Comparison of ENCODE assay signal across 13 cellular contexts in genomic region chr1:245715291-245715701, GRCh38.
DNase-seq lines count a peak whose midpoint lies in the region; TF ChIP-seq lines count a peak whose summit lies in the region.
"Had no signal": no experiment of that assay in that cellular context is flagged by ENCODE, and none has a peak within 500 bp of the region (broad histone marks: within the 10 kb centered on the region; RNA-seq: fewer than 3 reads in every experiment).

No MANE protein-coding gene starts in this region.

- H4K5ac ChIP-seq in mesendoderm (ENCODE audit: low read length): no peak overlapping the region

- H3K18ac ChIP-seq in trophoblast cell (ENCODE audit: low read length) (no peak overlapping the region), mesendoderm (ENCODE audit: low read length) (no peak overlapping the region)

- H3K79me2 ChIP-seq in trophoblast cell (ENCODE audit: control insufficient read depth, insufficient read depth, low read length, poor library complexity) (no peaks in the 10 kb centered on the region), mesendoderm (ENCODE audit: control insufficient read depth, insufficient read depth, low read length) (no peaks in the 10 kb centered on the region)

- no CpG with 5 or more reads among the region's 9 CpGs for WGBS in trophoblast cell (ENCODE audit: extremely low coverage, insufficient coverage, insufficient read length)
- WGBS in mesendoderm (ENCODE audit: extremely low coverage, insufficient coverage, low lambda C conversion rate): no CpG with 5 or more reads among the region's 9 CpGs

- H3K14ac ChIP-seq in trophoblast cell (ENCODE audit: low read length): no peak overlapping the region

- H2BK12ac ChIP-seq in trophoblast cell (ENCODE audit: low read length): no peak overlapping the region

- H3K9me3 Mint-ChIP-seq in glutamatergic neuron (ENCODE audit: unreplicated experiment): peaks cover 5% of the 10 kb centered on the region

- no peak overlapping the region for H3K9ac ChIP-seq in trophoblast cell (ENCODE audit: low read length)
- H3K9ac ChIP-seq in mesendoderm (ENCODE audit: low read length): no peak overlapping the region

- H3K4ac ChIP-seq in trophoblast cell (ENCODE audit: low read depth, low read length) (no peak overlapping the region), mesendoderm (ENCODE audit: low read depth, low read length) (no peak overlapping the region)

- H2AK5ac ChIP-seq in trophoblast cell (ENCODE audit: low read length) (no peak overlapping the region), mesendoderm (ENCODE audit: low read length) (no peak overlapping the region)

- H3K9me3 ChIP-seq in MG63: no peaks in the 10 kb centered on the region; the same call in 1 of the 2 replicates
- H3K9me3 ChIP-seq in trophoblast cell (ENCODE audit: insufficient read depth, low read depth, low read length): no peaks in the 10 kb centered on the region

- H3K23ac ChIP-seq in trophoblast cell (ENCODE audit: low read length) (no peak overlapping the region), mesendoderm (ENCODE audit: low read length) (no peak overlapping the region)

- H3K27ac ChIP-seq in trophoblast cell (ENCODE audit: low read depth, low read length): no peak overlapping the region
- H3K27ac ChIP-seq in mesendoderm (ENCODE audit: low read depth, low read length): no peak overlapping the region
- H3K27ac ChIP-seq: C4-2B had no signal

- no peak overlapping the region for H3K4me3 Mint-ChIP-seq in glutamatergic neuron (ENCODE audit: unreplicated experiment)
- H3K4me3 Mint-ChIP-seq: activated naive CD8-positive, alpha-beta T cell had no signal

- TF ChIP-seq CTCF in astrocyte of the spinal cord (IDR thresholded peaks at IDR 0.05; ENCODE audit: low read depth, low read length): no peak
- TF ChIP-seq CTCF in glutamatergic neuron (IDR thresholded peaks at IDR 0.05; ENCODE audit: partially characterized antibody, unreplicated experiment): no peak

- H3K4me2 ChIP-seq in trophoblast cell (ENCODE audit: low read length) (no peak overlapping the region), mesendoderm (ENCODE audit: low read length) (no peak overlapping the region)

- no peak overlapping the region for H2AFZ ChIP-seq in trophoblast cell (ENCODE audit: insufficient read depth, low read length, poor library complexity)

- H3K56ac ChIP-seq in mesendoderm (ENCODE audit: low read length): no peak overlapping the region

- H3K4me3 ChIP-seq in MG63: no peak overlapping the region
- H3K4me3 ChIP-seq in astrocyte of the spinal cord (ENCODE audit: low read depth, low read length): no peak overlapping the region
- no peak overlapping the region for H3K4me3 ChIP-seq in trophoblast cell (ENCODE audit: low read depth, low read length)
- no peak overlapping the region for H3K4me3 ChIP-seq in mesendoderm (ENCODE audit: low read length)

- H3K36me3 ChIP-seq in MG63 (no peaks in the 10 kb centered on the region), trophoblast cell (ENCODE audit: control insufficient read depth in 1 of 2, insufficient read depth in 2 of 2, low read length in 2 of 2) (peaks cover 0 to 2% of the 10 kb centered on the region in 2 experiments), mesendoderm (ENCODE audit: control insufficient read depth, insufficient read depth, low read length) (no peaks in the 10 kb centered on the region)

- H3K36me3 Mint-ChIP-seq in glutamatergic neuron (ENCODE audit: unreplicated experiment): no peaks in the 10 kb centered on the region
- H3K36me3 Mint-ChIP-seq: activated naive CD8-positive, alpha-beta T cell had no signal

- H2BK5ac ChIP-seq in trophoblast cell (ENCODE audit: low read depth, low read length, poor library complexity) (no peak overlapping the region), mesendoderm (ENCODE audit: low read length) (no peak overlapping the region)

- in situ Hi-C loops in astrocyte of the spinal cord (cut with HindIII; ENCODE audit: low sequenced_read_pairs): no loop called here

- H3K27me3 ChIP-seq in MG63 (no peaks in the 10 kb centered on the region), trophoblast cell (ENCODE audit: insufficient read depth, low read length) (no peaks in the 10 kb centered on the region), mesendoderm (ENCODE audit: insufficient read depth, low read length, poor library complexity) (no peaks in the 10 kb centered on the region)

- H3K27ac Mint-ChIP-seq in glutamatergic neuron (ENCODE audit: unreplicated experiment): no peak overlapping the region
- H3K27ac Mint-ChIP-seq: activated naive CD8-positive, alpha-beta T cell had no signal

- peak; percentile 37 for DNase-seq in EL
- DNase-seq in MG63: peak; percentile 26
- DNase-seq in astrocyte of the spinal cord (ENCODE audit: low read depth, low spot score): peak; percentile 18
- DNase-seq in trophoblast cell: peak; percentile 72 to 83
- DNase-seq in mesendoderm: no peak
- no peak for DNase-seq in glutamatergic neuron
- no peak for DNase-seq in stimulated activated CD8-positive, alpha-beta memory T cell treated with anti-CD3 and anti-CD28 coated beads, Interleukin-4, amount 100 ng/mL, for 48 hours
- no peak for DNase-seq in GOT3 (lab: John Stamatoyannopoulos, UW)
- DNase-seq: NCI-H1417; stimulated activated CD4-positive, alpha-beta T cell treated with anti-CD3 and anti-CD28 coated beads, Interleukin-4, amount 100 ng/mL, for 24 hours; stimulated activated naive CD4-positive, alpha-beta T cell treated with Interleukin-2 at 50 U/mL for 16 hours had no signal

- H3K79me1 ChIP-seq in trophoblast cell (ENCODE audit: low read length) (peaks cover 2% of the 10 kb centered on the region), mesendoderm (ENCODE audit: low read length) (no peaks in the 10 kb centered on the region)

- H2BK15ac ChIP-seq in mesendoderm (replicated peaks; ENCODE audit: low read depth): no peak overlapping the region

- H2BK120ac ChIP-seq in trophoblast cell (ENCODE audit: insufficient read depth, low read length, poor library complexity): no peak overlapping the region
- no peak overlapping the region for H2BK120ac ChIP-seq in mesendoderm (ENCODE audit: low read depth, low read length)

- H3K4me1 ChIP-seq in trophoblast cell (ENCODE audit: control insufficient read depth in 1 of 2, insufficient read depth in 2 of 2, low read length in 2 of 2) (peaks cover 4 to 6% of the 10 kb centered on the region in 2 experiments), mesendoderm (ENCODE audit: control insufficient read depth, low read depth, low read length) (no peaks in the 10 kb centered on the region)

- no peak overlapping the region for H4K91ac ChIP-seq in trophoblast cell (ENCODE audit: low read depth, low read length)

- no peaks in the 10 kb centered on the region for H3K27me3 Mint-ChIP-seq in glutamatergic neuron (ENCODE audit: unreplicated experiment)
- H3K27me3 Mint-ChIP-seq: activated naive CD8-positive, alpha-beta T cell had no signal

- H4K12ac ChIP-seq in trophoblast cell (ENCODE audit: low read depth, low read length): no peak overlapping the region

- H3K4me1 Mint-ChIP-seq in glutamatergic neuron (ENCODE audit: low read depth, unreplicated experiment): no peaks in the 10 kb centered on the region

- H4K8ac ChIP-seq in trophoblast cell (ENCODE audit: low read depth, low read length) (no peak overlapping the region), mesendoderm (ENCODE audit: low read depth, low read length) (no peak overlapping the region)

Comparison
In these comparisons a context has a peak if more than half of its experiments do, and no peak if none do; other contexts are left out.
1. DNase-seq: peak in EL (single experiment), MG63 (single experiment), astrocyte of the spinal cord (single experiment) and trophoblast cell (2 of 2); none in mesendoderm (single experiment), glutamatergic neuron (single experiment), stimulated activated CD8-positive, alpha-beta memory T cell treated with anti-CD3 and anti-CD28 coated beads, Interleukin-4, amount 100 ng/mL, for 48 hours (single experiment) and GOT3 (single experiment).